10 cellular contexts compared by ENCODE assay signal in the genomic region with DNA sequence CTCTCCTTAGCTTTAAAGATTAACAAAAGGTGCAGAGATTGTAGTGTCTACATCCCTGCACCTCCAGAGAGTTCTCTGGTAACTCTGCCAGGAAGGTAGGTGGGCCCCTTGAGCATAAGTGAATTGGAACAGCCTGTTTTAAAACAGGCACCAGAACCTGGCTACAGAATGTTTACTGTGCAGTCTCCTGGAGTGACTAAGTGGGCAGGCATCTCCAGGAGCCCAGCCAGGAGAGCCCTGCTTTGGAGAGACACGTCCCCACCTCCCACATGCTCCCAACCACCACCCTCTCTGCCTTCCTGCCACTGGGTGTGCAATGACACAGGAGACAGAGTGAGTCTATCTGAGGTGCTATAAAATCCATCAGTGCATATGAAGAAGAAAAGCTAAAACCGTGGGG.
A peak's percentile ranks its signal among the peaks of the same experiment; 100 is the strongest.
DNase-seq lines count a peak whose midpoint lies in the region; ATAC-seq and TF ChIP-seq lines count a peak whose summit lies in the region.
"Had no signal": no experiment of that assay in that cellular context is flagged by ENCODE, and none has a peak within 500 bp of the region (broad histone marks: within the 10 kb centered on the region; RNA-seq: fewer than 3 reads in every experiment).

No MANE protein-coding gene starts in this region.

- no peak for ATAC-seq in GM18505 (IDR thresholded peaks at IDR 0.05; ENCODE audit: unreplicated experiment)
- ATAC-seq in GM18498 (IDR thresholded peaks at IDR 0.05; ENCODE audit: unreplicated experiment) = no peak
- ATAC-seq: activated T-helper 17 cell treated with anti-CD3 and anti-CD28 coated beads, Interleukin-2, amount 50 U/mL, for 72 hours had no signal

- H3K9me3 Mint-ChIP-seq in nephron = no peaks in the 10 kb centered on the region
- H3K9me3 Mint-ChIP-seq: activated T-helper 17 cell treated with anti-CD3 and anti-CD28 coated beads, Interleukin-2, amount 50 U/mL, for 72 hours had no signal

- no peak for TF ChIP-seq POLR2A in GM18505 (IDR thresholded peaks at IDR 0.05; ENCODE audit: borderline replicate concordance, extremely low read depth, insufficient read depth, insufficient read length)

- no peaks in the 10 kb centered on the region for H3K36me3 Mint-ChIP-seq in nephron (ENCODE audit: low read depth)

- H3K4me3 Mint-ChIP-seq in nephron = no peak overlapping the region
- H3K4me3 Mint-ChIP-seq: activated T-helper 17 cell treated with anti-CD3 and anti-CD28 coated beads, Interleukin-2, amount 50 U/mL, for 72 hours had no signal

- H3K4me1 Mint-ChIP-seq in nephron = peaks cover 58% of the 10 kb centered on the region
- H3K4me1 Mint-ChIP-seq: activated T-helper 17 cell treated with anti-CD3 and anti-CD28 coated beads, Interleukin-2, amount 50 U/mL, for 72 hours had no signal

- H3K27ac Mint-ChIP-seq in nephron = peak overlapping the region in 2 of 3 experiments; percentile 67 to 88
- H3K27ac Mint-ChIP-seq: activated T-helper 17 cell treated with anti-CD3 and anti-CD28 coated beads, Interleukin-2, amount 50 U/mL, for 72 hours had no signal

- no peaks in the 10 kb centered on the region for H3K27me3 Mint-ChIP-seq in nephron (ENCODE audit: low read depth)

- peak; percentile 4 for DNase-seq in DMS53 treated with DMSO at 0.1 percent for 48 hours (lab: John Stamatoyannopoulos, UW; ENCODE audit: unreplicated experiment)
- peak; percentile 71 for DNase-seq in NCI-H2196 treated with DMSO at 0.1 percent for 48 hours (lab: John Stamatoyannopoulos, UW; ENCODE audit: unreplicated experiment)
- peak; percentile 71 for DNase-seq in epithelial cell of proximal tubule (ENCODE audit: low read depth)
- no peak for DNase-seq in cortex of kidney (lab: John Stamatoyannopoulos, UW)
- DNase-seq in iPS-NIHi7 (ENCODE audit: extremely low spot score) = no peak

- H3K4me3 ChIP-seq in epithelial cell of proximal tubule (ENCODE audit: low read depth, low read length) = no peak overlapping the region
- H3K4me3 ChIP-seq: suprapubic skin had no signal

- TF ChIP-seq CTCF in epithelial cell of proximal tubule (conservative IDR thresholded peaks at IDR 0.05; ENCODE audit: low read depth, low read length) (no peak), nephron (IDR thresholded peaks at IDR 0.05; ENCODE audit: unreplicated experiment in 3 of 3) (no peak)

Comparison
In these comparisons a context has a peak if more than half of its experiments do, and no peak if none do; other contexts are left out.
1. DNase-seq: peak in DMS53 treated with DMSO at 0.1 percent for 48 hours (single experiment), NCI-H2196 treated with DMSO at 0.1 percent for 48 hours (single experiment) and epithelial cell of proximal tubule (single experiment); none in cortex of kidney (single experiment) and iPS-NIHi7 (single experiment).